ENCODE assay signal across 8 cellular contexts in the genomic region with DNA sequence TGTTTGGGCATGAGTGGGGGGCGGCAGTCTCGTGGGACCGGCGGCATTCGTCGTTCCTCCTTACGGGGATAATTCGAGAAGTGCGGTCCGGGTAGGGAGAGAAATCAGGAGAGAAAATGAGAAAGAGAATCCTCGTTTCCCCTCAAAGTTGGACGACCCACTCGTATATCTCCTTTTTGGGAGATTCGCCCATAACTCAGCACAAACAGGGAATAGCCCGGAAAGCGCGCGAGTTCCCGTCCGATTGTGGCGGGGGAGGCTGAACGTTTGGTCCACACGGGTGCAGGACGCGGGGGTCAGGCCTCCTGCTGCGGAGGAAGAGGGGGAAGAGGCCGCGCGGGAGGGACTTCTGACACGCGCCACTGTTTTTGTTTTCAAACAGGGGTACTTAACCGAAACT. TPM values are rescaled to one million over a fixed set of nuclear protein-coding genes. Genes with fewer than 3 reads are reported as not detected.
DNase-seq lines count a peak whose midpoint lies in the region; ATAC-seq and TF ChIP-seq lines count a peak whose summit lies in the region.

No MANE protein-coding gene starts in this region.

- H3K4me1 Mint-ChIP-seq in CD4-positive, alpha-beta memory T cell, result peaks cover 3 to 14% (median 10%) of the 10 kb centered on the region in 4 donors
- peaks cover 12% of the 10 kb centered on the region for H3K4me1 Mint-ChIP-seq in nephron

- POLR2A ChIA-PET in CD4-positive, alpha-beta memory T cell (lab: Charles Lee; ENCODE audit: partially characterized antibody), result no interaction called here

- H3K4me2 ChIP-seq in MM.1S (ENCODE audit: low read depth, low read length), result peak overlapping the region; percentile 54; the same call in 1 of the 2 replicates

- peaks cover 0 to 2% (median 0%) of the 10 kb centered on the region in 8 donors for H3K9me3 Mint-ChIP-seq in CD4-positive, alpha-beta memory T cell
- H3K9me3 Mint-ChIP-seq in nephron, result no peaks in the 10 kb centered on the region

- H3K36me3 ChIP-seq in CD4-positive, alpha-beta memory T cell (ENCODE audit: insufficient read depth, low read length), result no peaks in the 10 kb centered on the region
- H3K36me3 ChIP-seq in MM.1S (replicated peaks; ENCODE audit: insufficient read depth, low read length), result no peaks in the 10 kb centered on the region

- H3K9me2 ChIP-seq in MM.1S (replicated peaks; ENCODE audit: insufficient read depth, low read length), result no peaks in the 10 kb centered on the region

- DNase-seq in CD4-positive, alpha-beta memory T cell, result no peak
- DNase-seq in MM.1S (no peak), epithelial cell of esophagus (ENCODE audit: low read depth) (peak; percentile 3)
- no peak for DNase-seq in stimulated activated naive CD4-positive, alpha-beta T cell (lab: John Stamatoyannopoulos, UW)

- peak overlapping the region; percentile 56 to 86 (median 76) for H3K4me3 Mint-ChIP-seq in CD4-positive, alpha-beta memory T cell
- peak overlapping the region; percentile 87 to 93 (median 89) for H3K4me3 Mint-ChIP-seq in nephron

- no peaks in the 10 kb centered on the region for H3F3A ChIP-seq in MM.1S (ENCODE audit: insufficient read depth, low read length)

- H3K27ac Mint-ChIP-seq in CD4-positive, alpha-beta memory T cell, result no peak overlapping the region
- no peak overlapping the region for H3K27ac Mint-ChIP-seq in nephron

- H3K27me3 ChIP-seq in CD4-positive, alpha-beta memory T cell (ENCODE audit: insufficient read depth, low read length), result peaks cover 18% of the 10 kb centered on the region
- H3K27me3 ChIP-seq in MM.1S (replicated peaks; ENCODE audit: insufficient read depth, low read length), result no peaks in the 10 kb centered on the region

- peaks cover 14% of the 10 kb centered on the region for H3K4me1 ChIP-seq in CD4-positive, alpha-beta memory T cell (ENCODE audit: insufficient read depth, low read length)
- H3K4me1 ChIP-seq in MM.1S (ENCODE audit: low read length), result no peaks in the 10 kb centered on the region

- no peaks in the 10 kb centered on the region for H3K79me2 ChIP-seq in MM.1S (ENCODE audit: low read length)

- no peak overlapping the region for H3K4me3 ChIP-seq in CD4-positive, alpha-beta memory T cell (ENCODE audit: low read length in 2 of 2)
- H3K4me3 ChIP-seq in MM.1S (ENCODE audit: low read length) (peak overlapping the region; percentile 35), epithelial cell of esophagus (ENCODE audit: low read length) (peak overlapping the region; percentile 66)

- no peaks in the 10 kb centered on the region for H4K20me1 ChIP-seq in MM.1S (ENCODE audit: insufficient read depth, low read length)

- H3K9me3 ChIP-seq in CD4-positive, alpha-beta memory T cell (ENCODE audit: control insufficient read depth in 1 of 2, low read length in 2 of 2), result no peaks in the 10 kb centered on the region
- no peaks in the 10 kb centered on the region for H3K9me3 ChIP-seq in MM.1S (replicated peaks; ENCODE audit: insufficient read depth, low read length)

- H3K27ac ChIP-seq in CD4-positive, alpha-beta memory T cell (ENCODE audit: low read depth, low read length), result no peak overlapping the region
- no peak overlapping the region for H3K27ac ChIP-seq in MM.1S (ENCODE audit: low read length)

- TF ChIP-seq POLR2A in GM18505 (IDR thresholded peaks at IDR 0.05; ENCODE audit: borderline replicate concordance, extremely low read depth, insufficient read depth, insufficient read length), result no peak

- peak overlapping the region; percentile 61; the same call in 1 of the 2 replicates for H2AFZ ChIP-seq in MM.1S (ENCODE audit: low read length)

- TF ChIP-seq CTCF in MM.1S (IDR thresholded peaks at IDR 0.05; ENCODE audit: low read length) (no peak), epithelial cell of esophagus (IDR thresholded peaks at IDR 0.05; ENCODE audit: insufficient read depth, low read depth, low read length, missing control alignments) (no peak), nephron (IDR thresholded peaks at IDR 0.05; ENCODE audit: unreplicated experiment in 3 of 3) (no peak)

- CTCF ChIA-PET in CD4-positive, alpha-beta memory T cell (lab: Charles Lee; ENCODE audit: partially characterized antibody), result no interaction called here

- H3K9ac ChIP-seq in MM.1S (ENCODE audit: low read length), result no peak overlapping the region

- peaks cover 0 to 2% of the 10 kb centered on the region in 2 donors for H3K36me3 Mint-ChIP-seq in CD4-positive, alpha-beta memory T cell
- no peaks in the 10 kb centered on the region for H3K36me3 Mint-ChIP-seq in nephron (ENCODE audit: low read depth)

- intact Hi-C loops in CD4-positive, alpha-beta memory T cell (cut with micrococcal nuclease), result no loop called here

- no peak for ATAC-seq in GM18505 (IDR thresholded peaks at IDR 0.05; ENCODE audit: unreplicated experiment)
- no peak for ATAC-seq in GM18870 (IDR thresholded peaks at IDR 0.05; ENCODE audit: unreplicated experiment)
- ATAC-seq in GM18498 (IDR thresholded peaks at IDR 0.05; ENCODE audit: unreplicated experiment), result no peak

- H3K27me3 Mint-ChIP-seq in CD4-positive, alpha-beta memory T cell, result peaks cover 28 to 48% of the 10 kb centered on the region in 2 donors
- peaks cover 31% of the 10 kb centered on the region for H3K27me3 Mint-ChIP-seq in nephron (ENCODE audit: low read depth)

RNA-seq across cellular contexts. Expression of a gene that starts 42.4 kb away (rescaled TPM):
- total RNA-seq in CD4-positive, alpha-beta memory T cell, result not detected
- polyA plus RNA-seq in CD4-positive, alpha-beta memory T cell, result not detected

Comparison
In these comparisons a context has a peak if more than half of its experiments do, and no peak if none do; other contexts are left out.
1. H3K4me3 ChIP-seq: peak in MM.1S (single experiment) and epithelial cell of esophagus (single experiment); none in CD4-positive, alpha-beta memory T cell (0 of 2).